Comparison of ENCODE assay signal across 16 cellular contexts in the genomic region with DNA sequence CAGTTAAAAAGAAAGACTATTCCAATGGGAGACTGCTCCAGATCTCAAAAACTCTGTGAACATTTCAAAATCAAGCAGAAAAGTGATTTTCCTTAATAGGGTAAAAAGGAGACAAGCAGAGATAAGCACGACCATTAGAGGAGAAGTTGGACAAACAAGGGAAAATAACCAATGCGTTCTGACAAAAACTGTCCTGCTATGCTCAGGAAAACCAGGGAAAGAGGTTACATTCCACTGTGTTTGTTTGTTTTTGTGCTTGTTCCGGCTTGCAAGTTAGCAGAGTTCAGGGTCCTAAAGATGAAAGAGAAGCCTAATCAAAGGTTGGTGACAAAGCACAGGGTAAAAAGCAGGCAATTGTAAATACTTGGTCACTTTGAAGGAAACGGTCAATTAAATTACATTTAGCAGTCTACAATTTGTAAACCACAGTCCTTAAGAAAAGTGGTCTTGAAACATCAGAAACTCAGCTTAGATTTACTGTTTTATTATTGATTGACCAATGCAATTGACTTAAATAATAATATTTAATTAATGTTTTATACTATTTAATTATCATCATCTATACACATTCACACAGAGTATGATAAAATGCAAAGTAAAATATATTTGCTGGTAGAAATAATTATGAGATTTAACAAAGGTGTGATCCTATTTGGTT.
DNase-seq lines count a peak whose midpoint lies in the region; ATAC-seq and TF ChIP-seq lines count a peak whose summit lies in the region.
"Had no signal": no experiment of that assay in that cellular context is flagged by ENCODE, and none has a peak within 500 bp of the region (broad histone marks: within the 10 kb centered on the region; RNA-seq: fewer than 3 reads in every experiment).

No MANE protein-coding gene starts in this region.

- H3K27me3 Mint-ChIP-seq in Caco-2 (ENCODE audit: insufficient read depth, unreplicated experiment), result no peaks in the 10 kb centered on the region
- no peaks in the 10 kb centered on the region for H3K27me3 Mint-ChIP-seq in WTC11 (ENCODE audit: low read depth)
- no peaks in the 10 kb centered on the region for H3K27me3 Mint-ChIP-seq in nephron (ENCODE audit: low read depth)
- H3K27me3 Mint-ChIP-seq in T-helper 17 cell, result no peaks in the 10 kb centered on the region
- H3K27me3 Mint-ChIP-seq: IgD-negative memory B cell had no signal

- BruUV-seq in Caco-2 (replicated peaks; lab: Mats Ljungman, UMichigan), result no TSS peak

- H3K9me3 ChIP-seq in Caco-2, result no peaks in the 10 kb centered on the region
- no peaks in the 10 kb centered on the region for H3K9me3 ChIP-seq in T-helper 17 cell (ENCODE audit: control insufficient read depth, low read length, poor library complexity, severe bottlenecking)

- H3K9me3 Mint-ChIP-seq in Caco-2 (ENCODE audit: unreplicated experiment) (no peaks in the 10 kb centered on the region), WTC11 (0 out of 2 replicates have a peak, but pooled peaks cover 4% of the 10 kb centered on the region), nephron (peaks cover 4% of the 10 kb centered on the region)

- CTCF ChIA-PET in Caco-2 (lab: Charles Lee), result no interaction called here
- CTCF ChIA-PET in WTC11 (lab: Charles Lee), result no interaction called here

- DNase-seq in Caco-2, result peak; percentile 49 to 56
- DNase-seq in WTC11 (ENCODE audit: low spot score), result no peak
- DNase-seq in activated T-cell treated with anti-CD3 and anti-CD28 coated beads, Interleukin-2, amount 50 U/mL, for 1 hour, result no peak
- no peak for DNase-seq in NCI-H345 treated with DMSO at 0.1 percent for 48 hours (lab: John Stamatoyannopoulos, UW; ENCODE audit: unreplicated experiment)
- DNase-seq in SIG-M5 treated with dmso at 0.1 percent for 504 hours (lab: John Stamatoyannopoulos, UW; ENCODE audit: unreplicated experiment), result no peak
- no peak for DNase-seq in T-helper 17 cell
- DNase-seq: C1 segment of cervical spinal cord, NCI-H1436 treated with DMSO at 0.1 percent for 48 hours, NCI-H2081, NCI-H446, NCI-H774 had no signal

- H3K4me3 ChIP-seq in Caco-2 (ENCODE audit: low read depth, low read length), result no peak overlapping the region

- H3K27ac ChIP-seq in layer of hippocampus (ENCODE audit: low read depth, low read length), result peak overlapping the region; percentile 42

- H3K4me1 Mint-ChIP-seq in Caco-2 (ENCODE audit: low read depth, unreplicated experiment) (peaks cover 5% of the 10 kb centered on the region), WTC11 (peaks cover 8% of the 10 kb centered on the region; the same call in 1 of the 2 replicates), nephron (peaks cover 5% of the 10 kb centered on the region), T-helper 17 cell (no peaks in the 10 kb centered on the region)
- H3K4me1 Mint-ChIP-seq: IgD-negative memory B cell had no signal

- no peaks in the 10 kb centered on the region for H3K36me3 Mint-ChIP-seq in Caco-2 (ENCODE audit: insufficient read depth, unreplicated experiment)
- 0 out of 2 replicates have a peak, but pooled peaks cover 3% of the 10 kb centered on the region for H3K36me3 Mint-ChIP-seq in WTC11
- no peaks in the 10 kb centered on the region for H3K36me3 Mint-ChIP-seq in nephron (ENCODE audit: low read depth)
- no peaks in the 10 kb centered on the region for H3K36me3 Mint-ChIP-seq in T-helper 17 cell (ENCODE audit: low read depth)
- H3K36me3 Mint-ChIP-seq: IgD-negative memory B cell had no signal

- H3K36me3 ChIP-seq in Caco-2 (ENCODE audit: control insufficient read depth, insufficient read depth, low read length), result no peaks in the 10 kb centered on the region

- no peak for TF ChIP-seq CTCF in Caco-2 (IDR thresholded peaks at IDR 0.05; ENCODE audit: insufficient read depth in 1 of 2, low read depth in 1 of 2, low read length in 1 of 2, severe bottlenecking in 1 of 2, unreplicated experiment in 1 of 2)
- TF ChIP-seq CTCF in WTC11 (IDR thresholded peaks at IDR 0.05), result no peak
- TF ChIP-seq CTCF in nephron (IDR thresholded peaks at IDR 0.05; ENCODE audit: unreplicated experiment in 3 of 3), result no peak

- intact Hi-C loops in Caco-2 (cut with micrococcal nuclease; ENCODE audit: unreplicated experiment), result loop anchor here (1.0 to 5.0 kb wide), 5 partner anchors 43 to 588 kb away; no protein-coding TSS in a partner anchor

- H3K4me3 Mint-ChIP-seq in Caco-2 (ENCODE audit: unreplicated experiment) (peak overlapping the region; percentile 61), WTC11 (no peak overlapping the region), nephron (no peak overlapping the region), T-helper 17 cell (no peak overlapping the region)
- H3K4me3 Mint-ChIP-seq: IgD-negative memory B cell had no signal

- peaks cover 16% of the 10 kb centered on the region for H3K4me1 ChIP-seq in Caco-2

- H3K27ac Mint-ChIP-seq in Caco-2 (ENCODE audit: unreplicated experiment) (peak overlapping the region; percentile 83), WTC11 (no peak overlapping the region), nephron (peak overlapping the region in 2 of 3 experiments; percentile 18 to 53), T-helper 17 cell (no peak overlapping the region)
- H3K27ac Mint-ChIP-seq: IgD-negative memory B cell had no signal

- POLR2A ChIA-PET in Caco-2 (lab: Charles Lee), result no interaction called here
- POLR2A ChIA-PET in WTC11 (lab: Charles Lee), result no interaction called here

- H3K27me3 ChIP-seq in Caco-2 (replicated peaks; ENCODE audit: control insufficient read depth, insufficient read depth, low read length) (no peaks in the 10 kb centered on the region), layer of hippocampus (ENCODE audit: control insufficient read depth, insufficient read depth, low read length) (no peaks in the 10 kb centered on the region)

- ATAC-seq in WTC11, result no peak
- ATAC-seq in T-helper 17 cell, result no peak
- ATAC-seq: Panc1, Right ventricle myocardium inferior had no signal

TF ChIP-seq in WTC11, 78 proteins besides CTCF, POLR2A, EP300 and RAD21:
- TF ChIP-seq TP53 (CRISPR knock-in tag; IDR thresholded peaks at IDR 0.05) (no peak), GABPB1 (CRISPR knock-in tag; IDR thresholded peaks at IDR 0.05) (peak; percentile 53; the same call in 1 of the 2 replicates)

Comparison
In these comparisons a context has a peak if more than half of its experiments do, and no peak if none do; other contexts are left out.
1. DNase-seq: peak in Caco-2 (2 of 2); none in WTC11 (single experiment), activated T-cell treated with anti-CD3 and anti-CD28 coated beads, Interleukin-2, amount 50 U/mL, for 1 hour (single experiment), NCI-H345 treated with DMSO at 0.1 percent for 48 hours (single experiment), SIG-M5 treated with dmso at 0.1 percent for 504 hours (single experiment) and T-helper 17 cell (0 of 3).
2. H3K27ac Mint-ChIP-seq: peak in Caco-2 (single experiment) and nephron (2 of 3); none in WTC11 (single experiment) and T-helper 17 cell (single experiment).